In genomic region chr2:186709529-186710455, GRCh38 we compare ENCODE assay signal across 12 cellular contexts.
"Had no signal": no experiment of that assay in that cellular context is flagged by ENCODE, and none has a peak within 500 bp of the region (broad histone marks: within the 10 kb centered on the region; RNA-seq: fewer than 3 reads in every experiment).

No MANE protein-coding gene starts in this region.

- H3K27ac ChIP-seq: brain microvascular endothelial cell, neutrophil, parathyroid adenoma had no signal

- H3K27me3 ChIP-seq: brain microvascular endothelial cell, neutrophil had no signal

- H3K9me3 ChIP-seq: neutrophil had no signal

- ATAC-seq: natural killer cell had no signal

- DNase-seq: activated CD4-positive, CD25-positive, alpha-beta regulatory T cell; activated naive CD4-positive, alpha-beta T cell; activated naive CD8-positive, alpha-beta T cell treated with anti-CD3 and anti-CD28 coated beads, Interleukin-2, amount 10 ng/mL, durations not matched to agents 7 days and 5 days; brain microvascular endothelial cell; effector memory CD4-positive, alpha-beta T cell; foreskin melanocyte; head of caudate nucleus; mesendoderm; natural killer cell; stimulated activated CD4-positive, alpha-beta T cell treated with anti-CD3 and anti-CD28 coated beads, Interleukin-2, amount 100 ng/mL, for 24 hours had no signal

- H3K36me3 ChIP-seq: brain microvascular endothelial cell, neutrophil had no signal
